ENCODE assay signal across 10 cellular contexts in genomic region chr22:29369460-29369859, GRCh38. TPM values are rescaled to one million over a fixed set of nuclear protein-coding genes. Genes with fewer than 3 reads are reported as not detected.
A peak's percentile ranks its signal among the peaks of the same experiment; 100 is the strongest.
DNase-seq lines count a peak whose midpoint lies in the region; ATAC-seq and TF ChIP-seq lines count a peak whose summit lies in the region.
"Had no signal": no experiment of that assay in that cellular context is flagged by ENCODE, and none has a peak within 500 bp of the region (broad histone marks: within the 10 kb centered on the region; RNA-seq: fewer than 3 reads in every experiment).

No MANE protein-coding gene starts in this region.

- H3K4me1 ChIP-seq in heart right ventricle, result peaks cover 0 to 46% (median 7%) of the 10 kb centered on the region in 9 donors
- H3K4me1 ChIP-seq in effector memory CD4-positive, alpha-beta T cell (ENCODE audit: control insufficient read depth, insufficient read depth, low read length, poor library complexity, severe bottlenecking), result no peaks in the 10 kb centered on the region

- peak overlapping the region; percentile 81 for H3K27ac Mint-ChIP-seq in progenitor cell of endocrine pancreas
- H3K27ac Mint-ChIP-seq: activated naive CD8-positive, alpha-beta T cell had no signal

- DNase-seq in ELR (ENCODE audit: low read depth) (peak; percentile 58), amniotic epithelial cell (ENCODE audit: low read depth) (peak; percentile 83), heart right ventricle (peak; percentile 48 to 60), progenitor cell of endocrine pancreas (ENCODE audit: low spot score, unreplicated experiment) (no peak), NCI-H2029 treated with DMSO at 0.1 percent for 48 hours (lab: John Stamatoyannopoulos, UW) (no peak), NCI-H2171 (lab: John Stamatoyannopoulos, UW) (no peak)
- no peak for DNase-seq in activated CD4-positive, alpha-beta T cell treated with anti-CD3 and anti-CD28 coated beads for 4 hours
- DNase-seq in effector memory CD4-positive, alpha-beta T cell, result no peak

- H3K36me3 Mint-ChIP-seq in progenitor cell of endocrine pancreas (ENCODE audit: insufficient read depth), result no peaks in the 10 kb centered on the region

- H3K4me3 Mint-ChIP-seq in progenitor cell of endocrine pancreas (ENCODE audit: low read depth), result no peak overlapping the region
- H3K4me3 Mint-ChIP-seq: activated naive CD8-positive, alpha-beta T cell had no signal

- no peak for TF ChIP-seq CTCF in heart right ventricle (IDR thresholded peaks at IDR 0.05)
- no peak for TF ChIP-seq CTCF in progenitor cell of endocrine pancreas (IDR thresholded peaks at IDR 0.05; ENCODE audit: unreplicated experiment)

- no peaks in the 10 kb centered on the region for H3K27me3 ChIP-seq in heart right ventricle
- no peaks in the 10 kb centered on the region for H3K27me3 ChIP-seq in effector memory CD4-positive, alpha-beta T cell (replicated peaks; ENCODE audit: control insufficient read depth, insufficient read depth, low read length, poor library complexity, severe bottlenecking)
- H3K27me3 ChIP-seq: SJCRH30 had no signal

- no peaks in the 10 kb centered on the region for H3K27me3 Mint-ChIP-seq in progenitor cell of endocrine pancreas
- H3K27me3 Mint-ChIP-seq: activated naive CD8-positive, alpha-beta T cell had no signal

- peaks cover 0 to 51% (median 0%) of the 10 kb centered on the region in 9 donors for H3K36me3 ChIP-seq in heart right ventricle
- H3K36me3 ChIP-seq in effector memory CD4-positive, alpha-beta T cell (ENCODE audit: control insufficient read depth, insufficient read depth, low read length), result peaks cover 4% of the 10 kb centered on the region
- H3K36me3 ChIP-seq: SJCRH30 had no signal

- peaks cover 25% of the 10 kb centered on the region for H3K4me1 Mint-ChIP-seq in progenitor cell of endocrine pancreas (ENCODE audit: low read depth)

- intact Hi-C loops in heart right ventricle (cut with DNase I), result no loop called here

- peak overlapping the region in 5 of 10 donors; percentile 9 to 69 (median 45) for H3K27ac ChIP-seq in heart right ventricle
- H3K27ac ChIP-seq in effector memory CD4-positive, alpha-beta T cell (ENCODE audit: insufficient read depth, low read length, poor library complexity, severe bottlenecking), result no peak overlapping the region

- H3K4me3 ChIP-seq in heart right ventricle, result no peak overlapping the region
- H3K4me3 ChIP-seq in effector memory CD4-positive, alpha-beta T cell (ENCODE audit: insufficient read depth, low read depth, low read length, poor library complexity, severe bottlenecking), result no peak overlapping the region
- H3K4me3 ChIP-seq: SJCRH30 had no signal

- no peaks in the 10 kb centered on the region for H3K9me3 Mint-ChIP-seq in progenitor cell of endocrine pancreas (ENCODE audit: low read depth)

- peak; percentile 71 to 93 (median 80) for ATAC-seq in heart right ventricle

- no peaks in the 10 kb centered on the region for H3K9me3 ChIP-seq in heart right ventricle
- no peaks in the 10 kb centered on the region for H3K9me3 ChIP-seq in effector memory CD4-positive, alpha-beta T cell (ENCODE audit: control insufficient read depth, low read length)
- H3K9me3 ChIP-seq: SJCRH30 had no signal

- WGBS in heart right ventricle, 2 donors, result 50 to 69% methylated on average over 9 of the region's 9 CpGs

RNA-seq across cellular contexts. Expression of gene AP1B1, which starts 18.9 kb away (rescaled TPM):
- 10 to 100 TPM; 25.8 to 51.5 (median 29.6) TPM for total RNA-seq in heart right ventricle
- 10 to 100 TPM; 18.4 to 29.1 TPM for polyA plus RNA-seq in heart right ventricle
- total RNA-seq in progenitor cell of endocrine pancreas, result 59.6 and 60.3 TPM in 2 replicates

RNA-seq across cellular contexts. Expression of gene RASL10A, which starts 54.0 kb away (rescaled TPM):
- total RNA-seq in heart right ventricle, result 1 to 10 TPM in 8 of 10 donors, under 1 TPM in 2; 0.87 to 4.3 (median 1.6) TPM
- polyA plus RNA-seq in heart right ventricle, result 1 to 10 TPM; 3.1 to 3.8 TPM
- total RNA-seq in progenitor cell of endocrine pancreas, result 0.31 and 1.2 TPM in 2 replicates

Comparison
In these comparisons a context has a peak if more than half of its experiments do, and no peak if none do; other contexts are left out.
1. DNase-seq: peak in ELR (single experiment), amniotic epithelial cell (single experiment) and heart right ventricle (2 of 2); none in progenitor cell of endocrine pancreas (single experiment), activated CD4-positive, alpha-beta T cell treated with anti-CD3 and anti-CD28 coated beads for 4 hours (0 of 2), NCI-H2029 treated with DMSO at 0.1 percent for 48 hours (single experiment), NCI-H2171 (single experiment) and effector memory CD4-positive, alpha-beta T cell (0 of 3).